ENCODE assay signal across 29 cellular contexts in genomic region chr18:5103286-5103685, GRCh38.
DNase-seq lines count a peak whose midpoint lies in the region; ATAC-seq, FAIRE-seq and TF ChIP-seq lines count a peak whose summit lies in the region.
"Had no signal": no experiment of that assay in that cellular context is flagged by ENCODE, and none has a peak within 500 bp of the region (broad histone marks: within the 10 kb centered on the region; RNA-seq: fewer than 3 reads in every experiment).

No MANE protein-coding gene starts in this region.

- no peak overlapping the region for H2BK20ac ChIP-seq in H1 (ENCODE audit: low read length)

- no peak overlapping the region for H3K4ac ChIP-seq in H1 (replicated peaks; ENCODE audit: insufficient read length, low read depth, low read length)

- H2BK12ac ChIP-seq in H1 (ENCODE audit: low read depth, low read length) = no peak overlapping the region

- no peak overlapping the region for H2BK15ac ChIP-seq in H1 (ENCODE audit: low read length)

- peak; percentile 6 for DNase-seq in NCI-H2171 treated with DMSO at 0.1 percent for 48 hours (lab: John Stamatoyannopoulos, UW)
- DNase-seq in NCI-H2171 (lab: John Stamatoyannopoulos, UW) = no peak
- DNase-seq in NB4 (ENCODE audit: low read depth) = peak; percentile 2
- DNase-seq in H1 (ENCODE audit: low read depth in 1 of 2, low spot score in 2 of 2) = no peak
- DNase-seq in superior temporal gyrus (ENCODE audit: extremely low spot score) = peak; percentile 25
- no peak for DNase-seq in NCI-H2107 treated with DMSO at 0.1 percent for 48 hours (lab: John Stamatoyannopoulos, UW; ENCODE audit: unreplicated experiment)
- DNase-seq in NOMO-1 treated with dmso at 0.1 percent for 144 hours (lab: John Stamatoyannopoulos, UW; ENCODE audit: unreplicated experiment) = no peak
- DNase-seq: 8988T; activated CD4-positive, alpha-beta T cell treated with anti-CD3 and anti-CD28 coated beads for 48 hours; activated naive CD4-positive, alpha-beta T cell treated with anti-CD3 and anti-CD28 coated beads for 36 hours; activated T-cell treated with anti-CD3 and anti-CD28 coated beads, Interleukin-2, amount 50 U/mL, for 72 hours; adrenal gland; body of pancreas; DMS79; gastrocnemius medialis; hippocampal formation; Kasumi-1; left colon; naive B cell; NCI-H1694 treated with DMSO at 0.1 percent for 48 hours; NCI-H2227 treated with DMSO at 0.1 percent for 48 hours; NCI-H748 treated with DMSO at 0.1 percent for 48 hours; nucleus accumbens; testis; uterus had no signal

- no peak overlapping the region for H3K56ac ChIP-seq in H1 (replicated peaks; ENCODE audit: insufficient read length, low read depth, low read length)

- H2BK120ac ChIP-seq in H1 (replicated peaks; ENCODE audit: low read depth, low read length) = no peak overlapping the region

- no peaks in the 10 kb centered on the region; a peak in 1 of 8 replicates for H3K36me3 ChIP-seq in H1 (ENCODE audit: control insufficient read depth in 2 of 4, insufficient read depth in 4 of 4, low read length in 3 of 4)
- H3K36me3 ChIP-seq: adrenal gland, gastrocnemius medialis, uterus had no signal

- no peak overlapping the region for H2AFZ ChIP-seq in H1 (ENCODE audit: low read length)

- TF ChIP-seq CTCF in NB4 (IDR thresholded peaks at IDR 0.05; ENCODE audit: low read depth, low read length) (no peak), H1 (IDR thresholded peaks at IDR 0.05; ENCODE audit: control extremely low read depth in 1 of 3, insufficient read depth in 1 of 3, low read depth in 1 of 3, low read length in 3 of 3) (peak in 1 of 3 experiments; percentile 5; a peak in 2 of 4 replicates)

- POLR2A ChIA-PET in H1 (lab: Charles Lee; ENCODE audit: partially characterized antibody) = no interaction called here

- H3K27ac ChIP-seq in H1 (ENCODE audit: low read depth, low read length) = no peak overlapping the region
- H3K27ac ChIP-seq: adrenal gland, body of pancreas, dorsolateral prefrontal cortex, gastrocnemius medialis, testis, uterus, VCaP had no signal

- TF ChIP-seq POLR2A in NB4 (IDR thresholded peaks at IDR 0.05; ENCODE audit: extremely low read depth, insufficient read length) (no peak), H1 (IDR thresholded peaks at IDR 0.05; ENCODE audit: control extremely low read depth in 1 of 2, low read depth in 2 of 2, low read length in 2 of 2) (no peak)

- no peaks in the 10 kb centered on the region for H3K79me2 ChIP-seq in H1 (ENCODE audit: control insufficient read depth in 1 of 2, insufficient read depth in 2 of 2, low read length in 2 of 2)

- TF ChIP-seq RAD21 in H1 (IDR thresholded peaks at IDR 0.05 in 1 of 2, conservative IDR thresholded peaks at IDR 0.05 in 1 of 2; ENCODE audit: low read depth in 2 of 2, low read length in 2 of 2) = peak; percentile 21 to 35; a peak in 3 of 4 replicates

- H3K4me1 ChIP-seq in H1 (replicated peaks in 1 of 4; ENCODE audit: control insufficient read depth in 3 of 4, insufficient read depth in 4 of 4, low read length in 3 of 4) = peaks cover 0 to 4% (median 0%) of the 10 kb centered on the region in 4 experiments; a peak in 2 of 7 replicates
- H3K4me1 ChIP-seq: adrenal gland, body of pancreas, gastrocnemius medialis, testis, uterus had no signal

- H3K4me3 ChIP-seq in NB4 (ENCODE audit: low read depth, low read length) (no peak overlapping the region), H1 (ENCODE audit: extremely low read depth in 1 of 4, insufficient read depth in 2 of 4, low read depth in 3 of 4, low read length in 4 of 4) (no peak overlapping the region)
- H3K4me3 ChIP-seq: adrenal gland, body of pancreas, dorsolateral prefrontal cortex, gastrocnemius medialis, testis, uterus had no signal

- no peak overlapping the region for H3K4me2 ChIP-seq in H1 (ENCODE audit: insufficient read depth in 1 of 2, low read depth in 2 of 2, low read length in 2 of 2)

- no peak overlapping the region for H3K23ac ChIP-seq in H1 (ENCODE audit: insufficient read length)

- H2BK5ac ChIP-seq in H1 (ENCODE audit: low read depth, low read length) = no peak overlapping the region

- no peaks in the 10 kb centered on the region for H4K20me1 ChIP-seq in H1 (replicated peaks in 1 of 2; ENCODE audit: control insufficient read depth in 1 of 2, insufficient read depth in 2 of 2, low read length in 2 of 2)

- no peak overlapping the region for H2AK5ac ChIP-seq in H1 (ENCODE audit: low read depth, low read length)

- ATAC-seq in GM19452 (IDR thresholded peaks at IDR 0.05; ENCODE audit: unreplicated experiment) = no peak
- ATAC-seq: body of pancreas, gastrocnemius medialis, left colon, Right ventricle myocardium inferior had no signal

- no peaks in the 10 kb centered on the region for H3K79me1 ChIP-seq in H1 (ENCODE audit: low read depth, low read length)

- no peak overlapping the region for H3K14ac ChIP-seq in H1 (ENCODE audit: insufficient read length)

- no peak overlapping the region for H4K5ac ChIP-seq in H1 (ENCODE audit: insufficient read length, low read depth, low read length)

- no peak overlapping the region for H4K91ac ChIP-seq in H1 (replicated peaks; ENCODE audit: insufficient read length, low read length)

- H3K27me3 ChIP-seq in H1 (replicated peaks in 1 of 4; ENCODE audit: control insufficient read depth in 3 of 4, extremely low read depth in 1 of 4, insufficient read depth in 3 of 4, low read length in 3 of 4) = no peaks in the 10 kb centered on the region
- H3K27me3 ChIP-seq: adrenal gland, body of pancreas, gastrocnemius medialis, testis, uterus had no signal

- no peak for FAIRE-seq in H1 (lab: Jason Lieb, UNC)

- CTCF ChIA-PET in H1 (lab: Charles Lee; ENCODE audit: partially characterized antibody) = interaction anchor here (0.8 to 1.0 kb wide), 3 partner anchors 30 to 111 kb away, joined by 3 read pairs; no protein-coding TSS in a partner anchor

- H3K23me2 ChIP-seq in H1 (ENCODE audit: low read depth, low read length) = no peaks in the 10 kb centered on the region

- 88% methylated on average over 1 of the region's 1 CpG; no CpG with 5 or more reads in 1 of the 2 experiments for WGBS in H1 (ENCODE audit: extremely low coverage in 1 of 2, insufficient coverage in 1 of 2, insufficient read length in 1 of 2, insufficient replicate concordance in 2 of 2, low coverage in 1 of 2, low lambda C conversion rate in 2 of 2, missing lambda C conversion rate in 1 of 2), 2 experiments

- H3K9me3 ChIP-seq in H1 (ENCODE audit: insufficient read depth in 2 of 2, low read depth in 1 of 2, low read length in 1 of 2) = peaks cover 0 to 2% of the 10 kb centered on the region in 2 experiments; a peak in 1 of 4 replicates
- H3K9me3 ChIP-seq: adrenal gland, body of pancreas, gastrocnemius medialis, testis, uterus had no signal

- no peak overlapping the region for H3K9ac ChIP-seq in H1 (replicated peaks in 1 of 4; ENCODE audit: extremely low read depth in 1 of 4, low read depth in 3 of 4, low read length in 3 of 4)

- no peak overlapping the region for H3K18ac ChIP-seq in H1 (ENCODE audit: extremely low read depth, low read length)

- no peak for TF ChIP-seq EP300 in H1 (IDR thresholded peaks at IDR 0.05; ENCODE audit: borderline replicate concordance in 1 of 2, low read depth in 2 of 2, low read length in 2 of 2)

- H4K8ac ChIP-seq in H1 (ENCODE audit: extremely low read depth, insufficient read depth, low read length) = no peak overlapping the region

TF ChIP-seq in H1, 55 proteins besides CTCF, POLR2A, EP300 and RAD21:
- no peak for TF ChIP-seq ATF3 (IDR thresholded peaks at IDR 0.05; ENCODE audit: insufficient read depth, low read depth, low read length)

Comparison
In these comparisons a context has a peak if more than half of its experiments do, and no peak if none do; other contexts are left out.
1. DNase-seq: peak in NCI-H2171 treated with DMSO at 0.1 percent for 48 hours (single experiment), NB4 (single experiment) and superior temporal gyrus (single experiment); none in NCI-H2171 (single experiment), H1 (0 of 2), NCI-H2107 treated with DMSO at 0.1 percent for 48 hours (single experiment) and NOMO-1 treated with dmso at 0.1 percent for 144 hours (single experiment).